Comparison of ENCODE assay signal across 24 cellular contexts in genomic region chr10:37854606-37855005, GRCh38. TPM values are rescaled to one million over a fixed set of nuclear protein-coding genes. Genes with fewer than 3 reads are reported as not detected.
DNase-seq lines count a peak whose midpoint lies in the region; ATAC-seq and TF ChIP-seq lines count a peak whose summit lies in the region.
"Had no signal": no experiment of that assay in that cellular context is flagged by ENCODE, and none has a peak within 500 bp of the region (broad histone marks: within the 10 kb centered on the region; RNA-seq: fewer than 3 reads in every experiment).

No MANE protein-coding gene starts in this region.

- no peaks in the 10 kb centered on the region for H4K20me1 ChIP-seq in BLaER1 treated with 17β-estradiol and CSF1 and Interleukin-3, amounts not matched to agents 10 nM and 100 nM
- H4K20me1 ChIP-seq in KMS-11 (ENCODE audit: insufficient read depth) = no peaks in the 10 kb centered on the region

- intact Hi-C loops in psoas muscle (cut with DNase I) (loop anchor here in 1 of 2 donors (5.0 kb wide), 1 partner anchor 238 kb away; the partner anchor contains the start of gene ZNF37A), Caco-2 (cut with micrococcal nuclease; ENCODE audit: unreplicated experiment) (loop anchor here (5.0 kb wide), 1 partner anchor 513 kb away; no protein-coding TSS in a partner anchor), stomach (cut with DNase I; ENCODE audit: low total_unique reads) (loop anchor here (10.0 kb wide), 1 partner anchor 240 kb away; the partner anchor contains the start of gene ZNF37A)

- H3K79me2 ChIP-seq in KMS-11 (ENCODE audit: insufficient read depth, low read depth) = no peaks in the 10 kb centered on the region

- TF ChIP-seq EP300 in stomach (IDR thresholded peaks at IDR 0.05) = no peak

- no peak overlapping the region for H3K4me3 Mint-ChIP-seq in Caco-2 (ENCODE audit: unreplicated experiment)

- CTCF ChIA-PET in Caco-2 (lab: Charles Lee) = no interaction called here

- POLR2A ChIA-PET in Caco-2 (lab: Charles Lee) = no interaction called here

- H3K9me3 ChIP-seq in BLaER1 treated with 17β-estradiol and CSF1 and Interleukin-3, amounts not matched to agents 10 nM and 100 nM (replicated peaks in 1 of 11) = peaks cover 0 to 17% (median 12%) of the 10 kb centered on the region in 11 experiments; a peak in 14 of 22 replicates
- H3K9me3 ChIP-seq in psoas muscle = no peaks in the 10 kb centered on the region
- H3K9me3 ChIP-seq in Caco-2 = no peaks in the 10 kb centered on the region
- H3K9me3 ChIP-seq in stomach = no peaks in the 10 kb centered on the region
- H3K9me3 ChIP-seq: Peyer's patch, prostate gland, testis had no signal

- H3K4me2 ChIP-seq in BLaER1 treated with 17β-estradiol and CSF1 and Interleukin-3, amounts not matched to agents 10 nM and 100 nM = peak overlapping the region in 9 of 11 experiments; percentile 10 to 90 (median 80); a peak in 8 of 22 replicates
- peak overlapping the region; percentile 75 for H3K4me2 ChIP-seq in KMS-11
- H3K4me2 ChIP-seq: neural progenitor cell had no signal

- H3K9me3 Mint-ChIP-seq in Caco-2 (ENCODE audit: unreplicated experiment) = no peaks in the 10 kb centered on the region
- H3K9me3 Mint-ChIP-seq: activated T-helper 1 cell treated with anti-CD3 and anti-CD28 coated beads, Interleukin-12 subunit alpha, Interleukin-12 subunit beta, Interleukin-2, Interleukin-4 antibody, amounts not matched to agents 30 ng/mL and 10 ng/mL and 1 ng/mL, durations not matched to agents 14 hours and 24 hours and 36 hours had no signal

- ATAC-seq in psoas muscle = no peak
- ATAC-seq: activated CD4-positive, CD25-positive, alpha-beta regulatory T cell treated with anti-CD3 and anti-CD28 coated beads, Interleukin-2, amount 50 U/mL, for 24 hours; left lobe of liver had no signal

- H3K4me1 ChIP-seq in BLaER1 treated with 17β-estradiol and CSF1 and Interleukin-3, amounts not matched to agents 10 nM and 100 nM = peaks cover 17 to 32% (median 26%) of the 10 kb centered on the region in 10 experiments
- H3K4me1 ChIP-seq in KMS-11 (ENCODE audit: low read depth, poor library complexity, severe bottlenecking) (peaks cover 31% of the 10 kb centered on the region), psoas muscle (peaks cover 37% of the 10 kb centered on the region), Caco-2 (peaks cover 17% of the 10 kb centered on the region; the same call in 1 of the 2 replicates), stomach (peaks cover 11 to 38% (median 25%) of the 10 kb centered on the region in 4 donors)
- H3K4me1 ChIP-seq: neural progenitor cell, prostate gland had no signal

- H3K36me3 Mint-ChIP-seq in Caco-2 (ENCODE audit: insufficient read depth, unreplicated experiment) = peaks cover 29% of the 10 kb centered on the region

- no peaks in the 10 kb centered on the region for H3K27me3 Mint-ChIP-seq in Caco-2 (ENCODE audit: insufficient read depth, unreplicated experiment)

- BruUV-seq in Caco-2 (replicated peaks; lab: Mats Ljungman, UMichigan) = no TSS peak

- no peak overlapping the region for H3K27ac ChIP-seq in BLaER1 treated with 17β-estradiol and CSF1 and Interleukin-3, amounts not matched to agents 10 nM and 100 nM
- H3K27ac ChIP-seq in KMS-11 (no peak overlapping the region), psoas muscle (no peak overlapping the region), stomach (no peak overlapping the region)
- H3K27ac ChIP-seq: neural progenitor cell, Peyer's patch, prostate gland, SK-N-MC, testis had no signal

- H3K9ac ChIP-seq in BLaER1 treated with 17β-estradiol and CSF1 and Interleukin-3, amounts not matched to agents 10 nM and 100 nM = no peak overlapping the region
- no peak overlapping the region for H3K9ac ChIP-seq in KMS-11
- H3K9ac ChIP-seq: neural progenitor cell had no signal

- TF ChIP-seq CTCF in KMS-11 (conservative IDR thresholded peaks at IDR 0.05; ENCODE audit: low read depth, low read length) = no peak
- TF ChIP-seq CTCF in psoas muscle (IDR thresholded peaks at IDR 0.05) = no peak
- TF ChIP-seq CTCF in Caco-2 (IDR thresholded peaks at IDR 0.05; ENCODE audit: insufficient read depth in 1 of 2, low read depth in 1 of 2, low read length in 1 of 2, severe bottlenecking in 1 of 2, unreplicated experiment in 1 of 2) = no peak
- TF ChIP-seq CTCF in stomach (IDR thresholded peaks at IDR 0.05) = no peak

- TF ChIP-seq POLR2A in stomach (IDR thresholded peaks at IDR 0.05) = no peak

- H2AFZ ChIP-seq in KMS-11 (ENCODE audit: low read depth) = no peak overlapping the region
- H2AFZ ChIP-seq: neural progenitor cell had no signal

- H3K36me3 ChIP-seq in BLaER1 treated with 17β-estradiol and CSF1 and Interleukin-3, amounts not matched to agents 10 nM and 100 nM = peaks cover 0 to 39% (median 24%) of the 10 kb centered on the region in 11 experiments; a peak in 21 of 22 replicates
- H3K36me3 ChIP-seq in KMS-11 (ENCODE audit: insufficient read depth) (no peaks in the 10 kb centered on the region; the same call in 1 of the 2 replicates), psoas muscle (ENCODE audit: insufficient read depth in 1 of 2, low read depth in 1 of 2) (peaks cover 0 to 17% of the 10 kb centered on the region in 2 donors), Caco-2 (ENCODE audit: control insufficient read depth, insufficient read depth, low read length) (peaks cover 2% of the 10 kb centered on the region; the same call in 1 of the 2 replicates), stomach (peaks cover 4 to 14% (median 9%) of the 10 kb centered on the region in 4 donors)
- H3K36me3 ChIP-seq: neural progenitor cell, prostate gland had no signal

- peak; percentile 15 for DNase-seq in dedifferentiated amniotic fluid mesenchymal stem cell (ENCODE audit: extremely low spot score)
- no peak for DNase-seq in psoas muscle
- no peak for DNase-seq in NCI-H1105 (lab: John Stamatoyannopoulos, UW)
- DNase-seq in Caco-2 = no peak
- no peak for DNase-seq in stomach
- DNase-seq: activated CD8-positive, alpha-beta memory T cell treated with anti-CD3 and anti-CD28 coated beads for 24 hours; AML-193; Calu3; H7; midbrain; NCI-H1436; NCI-H2171; NCI-H748 treated with DMSO at 0.1 percent for 48 hours; Peyer's patch; stimulated activated CD4-positive, alpha-beta T cell treated with anti-CD3 and anti-CD28 coated beads, Interleukin-12 subunit alpha, Interleukin-12 subunit beta, amount 100 ng/mL, for 4 hours; testis had no signal

- H3K4me1 Mint-ChIP-seq in Caco-2 (ENCODE audit: low read depth, unreplicated experiment) = peaks cover 27% of the 10 kb centered on the region

- H3K27me3 ChIP-seq in BLaER1 treated with 17β-estradiol and CSF1 and Interleukin-3, amounts not matched to agents 10 nM and 100 nM = no peaks in the 10 kb centered on the region
- H3K27me3 ChIP-seq in KMS-11 (ENCODE audit: insufficient read depth, low read depth) = no peaks in the 10 kb centered on the region
- H3K27me3 ChIP-seq in psoas muscle (ENCODE audit: insufficient read depth in 3 of 3, low read length in 2 of 3) = no peaks in the 10 kb centered on the region
- H3K27me3 ChIP-seq in Caco-2 (replicated peaks; ENCODE audit: control insufficient read depth, insufficient read depth, low read length) = no peaks in the 10 kb centered on the region
- no peaks in the 10 kb centered on the region for H3K27me3 ChIP-seq in stomach
- H3K27me3 ChIP-seq: neural progenitor cell, Peyer's patch, testis had no signal

- no peak overlapping the region for H3K4me3 ChIP-seq in BLaER1 treated with 17β-estradiol and CSF1 and Interleukin-3, amounts not matched to agents 10 nM and 100 nM
- no peak overlapping the region for H3K4me3 ChIP-seq in KMS-11 (IDR thresholded peaks at IDR 0.05; ENCODE audit: insufficient read depth, low read depth, low read length)
- peak overlapping the region; percentile 93 for H3K4me3 ChIP-seq in psoas muscle
- H3K4me3 ChIP-seq in Caco-2 (ENCODE audit: low read depth, low read length) = no peak overlapping the region
- H3K4me3 ChIP-seq in stomach = no peak overlapping the region
- H3K4me3 ChIP-seq: neural progenitor cell, Peyer's patch, prostate gland, testis had no signal

- no peak overlapping the region for H3K27ac Mint-ChIP-seq in Caco-2 (ENCODE audit: unreplicated experiment)
- H3K27ac Mint-ChIP-seq: activated T-helper 1 cell treated with anti-CD3 and anti-CD28 coated beads, Interleukin-12 subunit alpha, Interleukin-12 subunit beta, Interleukin-2, Interleukin-4 antibody, amounts not matched to agents 30 ng/mL and 10 ng/mL and 1 ng/mL, durations not matched to agents 14 hours and 24 hours and 36 hours; neural progenitor cell had no signal

RNA-seq across cellular contexts. Expression of gene ZNF248, which starts 2.8 kb away (rescaled TPM):
- total RNA-seq in psoas muscle (10 to 100 TPM in 1 of 4 donors, 1 to 10 TPM in 3; 4.5 to 12.6 (median 8.1) TPM), Caco-2 (2022) (16.7 and 17.6 TPM in 2 replicates), stomach (10 to 100 TPM in 4 of 5 donors, 1 to 10 TPM in 1; 8.2 to 32.9 (median 15.5) TPM)
- polyA plus RNA-seq in psoas muscle (10 to 100 TPM in 1 of 3 donors, 1 to 10 TPM in 2; 2.8 to 12.9 (median 3.3) TPM), stomach (1 to 10 TPM; 2.5 to 5.8 (median 2.9) TPM)
- total RNA-seq: H7 had no signal
